Comparison of ENCODE assay signal across 23 cellular contexts in genomic region chr4:148288448-148288847, GRCh38.
DNase-seq lines count a peak whose midpoint lies in the region; ATAC-seq and TF ChIP-seq lines count a peak whose summit lies in the region.
"Had no signal": no experiment of that assay in that cellular context is flagged by ENCODE, and none has a peak within 500 bp of the region (broad histone marks: within the 10 kb centered on the region; RNA-seq: fewer than 3 reads in every experiment).

No MANE protein-coding gene starts in this region.

- no peaks in the 10 kb centered on the region for H3K27me3 Mint-ChIP-seq in glutamatergic neuron (ENCODE audit: unreplicated experiment)
- H3K27me3 Mint-ChIP-seq: activated CD8-positive, alpha-beta T cell treated with anti-CD3 and anti-CD28 coated beads for 36 hours; activated naive CD8-positive, alpha-beta T cell; stimulated activated memory B cell treated with anti-CD40 and anti-IgM and Interleukin-4, amounts not matched to agents 10 μg/mL and 1 μg/mL and 100 μg/mL, for 72 hours; T-helper 17 cell had no signal

- no peak for TF ChIP-seq CTCF in mucosa of descending colon (IDR thresholded peaks at IDR 0.05)
- no peak for TF ChIP-seq CTCF in glutamatergic neuron (IDR thresholded peaks at IDR 0.05; ENCODE audit: partially characterized antibody, unreplicated experiment)

- no peaks in the 10 kb centered on the region for H3K36me3 Mint-ChIP-seq in glutamatergic neuron (ENCODE audit: unreplicated experiment)
- H3K36me3 Mint-ChIP-seq: CD14-positive monocyte; stimulated activated memory B cell treated with anti-CD40 and anti-IgM and Interleukin-4, amounts not matched to agents 10 μg/mL and 1 μg/mL and 100 μg/mL, for 72 hours had no signal

- peaks cover 23% of the 10 kb centered on the region for H3K4me1 ChIP-seq in mucosa of descending colon (ENCODE audit: low read depth)
- H3K4me1 ChIP-seq: ascending aorta had no signal

- no peak overlapping the region for H3K4me3 ChIP-seq in mucosa of descending colon
- H3K4me3 ChIP-seq: ascending aorta, SK-N-MC had no signal

- in situ Hi-C loops in G401 (cut with HindIII; ENCODE audit: low sequenced_read_pairs): no loop called here

- peak; percentile 22 for ATAC-seq in mucosa of descending colon
- ATAC-seq in GM18517 (IDR thresholded peaks at IDR 0.05; ENCODE audit: unreplicated experiment): no peak
- ATAC-seq: activated CD4-positive, CD25-positive, alpha-beta regulatory T cell treated with anti-CD3 and anti-CD28 coated beads, Interleukin-2, amount 50 U/mL, for 24 hours; activated CD8-positive, alpha-beta T cell treated with anti-CD3 and anti-CD28 coated beads for 36 hours; sciatic nerve; stimulated activated memory B cell treated with anti-CD40 and anti-IgM and Interleukin-4, amounts not matched to agents 10 μg/mL and 1 μg/mL and 100 μg/mL, for 72 hours; T-helper 17 cell had no signal

- peaks cover 7% of the 10 kb centered on the region for H3K4me1 Mint-ChIP-seq in glutamatergic neuron (ENCODE audit: low read depth, unreplicated experiment)
- H3K4me1 Mint-ChIP-seq: CD14-positive monocyte had no signal

- no peaks in the 10 kb centered on the region for H3K9me3 ChIP-seq in mucosa of descending colon
- H3K9me3 ChIP-seq: ascending aorta had no signal

- intact Hi-C loops in mucosa of descending colon (cut with DNase I, micrococcal nuclease): no loop called here

- DNase-seq in G401 (ENCODE audit: low spot score): peak; percentile 72
- peak; percentile 65 for DNase-seq in NCI-H2171 (lab: John Stamatoyannopoulos, UW)
- DNase-seq in cerebellum (ENCODE audit: low spot score): peak; percentile 9
- DNase-seq in mucosa of descending colon: no peak
- no peak for DNase-seq in islet precursor cell
- no peak for DNase-seq in glutamatergic neuron
- DNase-seq: activated CD8-positive, alpha-beta T cell treated with anti-CD3 and anti-CD28 coated beads for 36 hours; activated T-cell treated with anti-CD3 and anti-CD28 coated beads for 4 hours; Calu3; cerebellar nuclear complex; kidney; NCI-H1436 treated with DMSO at 0.1 percent for 48 hours; stimulated activated CD4-positive, alpha-beta T cell treated with anti-CD3 and anti-CD28 coated beads, Interleukin-4, amount 100 ng/mL, for 24 hours; T-helper 17 cell had no signal

- no peak overlapping the region for H3K4me3 Mint-ChIP-seq in glutamatergic neuron (ENCODE audit: unreplicated experiment)
- H3K4me3 Mint-ChIP-seq: activated CD8-positive, alpha-beta T cell treated with anti-CD3 and anti-CD28 coated beads for 36 hours; activated naive CD8-positive, alpha-beta T cell; CD14-positive monocyte; neural crest cell; stimulated activated memory B cell treated with anti-CD40 and anti-IgM and Interleukin-4, amounts not matched to agents 10 μg/mL and 1 μg/mL and 100 μg/mL, for 72 hours; T-helper 17 cell had no signal

- H3K9me3 Mint-ChIP-seq in glutamatergic neuron (ENCODE audit: unreplicated experiment): no peaks in the 10 kb centered on the region
- H3K9me3 Mint-ChIP-seq: activated CD8-positive, alpha-beta T cell treated with anti-CD3 and anti-CD28 coated beads for 36 hours; CD14-positive monocyte; neural crest cell; stimulated activated memory B cell treated with anti-CD40 and anti-IgM and Interleukin-4, amounts not matched to agents 10 μg/mL and 1 μg/mL and 100 μg/mL, for 72 hours had no signal

- no peaks in the 10 kb centered on the region for H3K36me3 ChIP-seq in mucosa of descending colon (ENCODE audit: low read depth)
- H3K36me3 ChIP-seq: ascending aorta had no signal

- H3K27ac Mint-ChIP-seq in glutamatergic neuron (ENCODE audit: unreplicated experiment): no peak overlapping the region
- H3K27ac Mint-ChIP-seq: activated CD8-positive, alpha-beta T cell treated with anti-CD3 and anti-CD28 coated beads for 36 hours; CD14-positive monocyte; stimulated activated memory B cell treated with anti-CD40 and anti-IgM and Interleukin-4, amounts not matched to agents 10 μg/mL and 1 μg/mL and 100 μg/mL, for 72 hours; T-helper 17 cell had no signal

Comparison
In these comparisons a context has a peak if more than half of its experiments do, and no peak if none do; other contexts are left out.
1. DNase-seq: peak in G401 (single experiment), NCI-H2171 (single experiment) and cerebellum (single experiment); none in mucosa of descending colon (0 of 3), islet precursor cell (single experiment) and glutamatergic neuron (single experiment).